Comparison of ENCODE assay signal across 8 cellular contexts in the genomic region with DNA sequence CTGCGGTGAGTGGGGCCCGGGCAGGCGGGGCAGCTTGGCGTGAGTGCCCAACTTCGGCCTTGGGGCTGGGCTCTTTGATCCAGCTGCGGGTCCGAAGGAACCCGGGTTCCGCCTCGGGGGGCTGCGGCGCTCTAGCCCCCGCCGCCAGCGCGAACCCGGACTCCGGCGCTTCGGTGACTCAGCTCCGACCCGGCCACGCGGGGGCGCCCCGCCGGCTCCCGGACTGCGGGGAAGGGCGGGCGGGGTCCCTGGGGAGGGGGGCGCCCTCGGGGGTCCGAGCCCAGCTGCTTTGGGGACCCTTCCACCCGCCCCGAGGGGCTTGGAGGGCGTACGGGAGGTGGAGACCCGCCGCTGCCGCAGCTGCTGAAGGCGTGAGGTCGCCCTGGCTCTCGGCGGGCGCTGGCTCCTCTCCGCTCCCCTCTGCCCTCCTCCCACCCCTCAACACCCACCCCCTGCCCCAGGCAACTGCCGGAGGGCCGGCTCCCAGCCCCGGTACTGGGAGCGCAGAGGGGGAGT. TPM values are rescaled to one million over a fixed set of nuclear protein-coding genes. Genes with fewer than 3 reads are reported as not detected.
DNase-seq lines count a peak whose midpoint lies in the region; ATAC-seq and TF ChIP-seq lines count a peak whose summit lies in the region.

No MANE protein-coding gene starts in this region.

- CTCF ChIA-PET in activated CD8-positive, alpha-beta T cell treated with anti-CD3 and anti-CD28 coated beads, Interleukin-2, amount 10 ng/mL, durations not matched to agents 7 days and 5 days (lab: Charles Lee), result interaction anchor here (0.6 to 3.0 kb wide), 36 partner anchors 9 to 315 kb away, joined by 3 to 22 read pairs (median 4); partner anchors contain the start of genes PSME3IP1 and RSPRY1
- CTCF ChIA-PET in naive thymus-derived CD4-positive, alpha-beta T cell (lab: Charles Lee), result interaction anchor here (0.9 to 3.4 kb wide), 11 partner anchors 8 to 122 kb away, joined by 3 to 31 read pairs (median 4); no protein-coding TSS in a partner anchor

- H3K36me3 ChIP-seq in KMS-11 (ENCODE audit: insufficient read depth), result no peaks in the 10 kb centered on the region
- no peaks in the 10 kb centered on the region for H3K36me3 ChIP-seq in naive thymus-derived CD4-positive, alpha-beta T cell (ENCODE audit: control insufficient read depth in 2 of 3, insufficient read depth in 3 of 3, low read length in 3 of 3)

- H3K4me3 Mint-ChIP-seq in activated CD8-positive, alpha-beta T cell treated with anti-CD3 and anti-CD28 coated beads, Interleukin-2, amount 10 ng/mL, durations not matched to agents 7 days and 5 days, result peak overlapping the region; percentile 62
- H3K4me3 Mint-ChIP-seq in naive thymus-derived CD4-positive, alpha-beta T cell, result peak overlapping the region; percentile 65 to 86 (median 78)

- no peaks in the 10 kb centered on the region for H3K9me3 Mint-ChIP-seq in activated CD8-positive, alpha-beta T cell treated with anti-CD3 and anti-CD28 coated beads, Interleukin-2, amount 10 ng/mL, durations not matched to agents 7 days and 5 days (ENCODE audit: insufficient read depth)
- peaks cover 0 to 2% (median 0%) of the 10 kb centered on the region in 11 donors for H3K9me3 Mint-ChIP-seq in naive thymus-derived CD4-positive, alpha-beta T cell

- H3K4me1 Mint-ChIP-seq in activated CD8-positive, alpha-beta T cell treated with anti-CD3 and anti-CD28 coated beads, Interleukin-2, amount 10 ng/mL, durations not matched to agents 7 days and 5 days (ENCODE audit: low read depth), result peaks cover 9% of the 10 kb centered on the region
- H3K4me1 Mint-ChIP-seq in naive thymus-derived CD4-positive, alpha-beta T cell, result peaks cover 10 to 23% (median 12%) of the 10 kb centered on the region in 7 donors

- H3K9me3 ChIP-seq in naive thymus-derived CD4-positive, alpha-beta T cell (ENCODE audit: control insufficient read depth in 2 of 3, low read length in 3 of 3), result no peaks in the 10 kb centered on the region

- 0 out of 2 replicates have a peak, but pooled peaks cover 3% of the 10 kb centered on the region for H3K27me3 ChIP-seq in KMS-11 (ENCODE audit: insufficient read depth, low read depth)
- no peaks in the 10 kb centered on the region for H3K27me3 ChIP-seq in naive thymus-derived CD4-positive, alpha-beta T cell (ENCODE audit: control insufficient read depth in 2 of 2, insufficient read depth in 2 of 2, low read length in 2 of 2)

- H3K4me3 ChIP-seq in KMS-11 (IDR thresholded peaks at IDR 0.05; ENCODE audit: insufficient read depth, low read depth, low read length) (no peak overlapping the region), epithelial cell of proximal tubule (ENCODE audit: low read depth, low read length) (peak overlapping the region; percentile 66)
- no peak overlapping the region for H3K4me3 ChIP-seq in naive thymus-derived CD4-positive, alpha-beta T cell (ENCODE audit: low read length)

- peak overlapping the region; percentile 57 for H2AFZ ChIP-seq in KMS-11 (ENCODE audit: low read depth)

- H3K27me3 Mint-ChIP-seq in activated CD8-positive, alpha-beta T cell treated with anti-CD3 and anti-CD28 coated beads, Interleukin-2, amount 10 ng/mL, durations not matched to agents 7 days and 5 days (ENCODE audit: low read depth), result peaks cover 37% of the 10 kb centered on the region
- H3K27me3 Mint-ChIP-seq in naive thymus-derived CD4-positive, alpha-beta T cell, result peaks cover 0 to 34% (median 0%) of the 10 kb centered on the region in 5 donors

- H3K4me2 ChIP-seq in KMS-11, result peak overlapping the region; percentile 42

- H3K36me3 Mint-ChIP-seq in activated CD8-positive, alpha-beta T cell treated with anti-CD3 and anti-CD28 coated beads, Interleukin-2, amount 10 ng/mL, durations not matched to agents 7 days and 5 days (ENCODE audit: low read depth), result no peaks in the 10 kb centered on the region
- H3K36me3 Mint-ChIP-seq in naive thymus-derived CD4-positive, alpha-beta T cell, result peaks cover 0 to 1% (median 0%) of the 10 kb centered on the region in 5 donors

- ATAC-seq in activated CD8-positive, alpha-beta T cell treated with anti-CD3 and anti-CD28 coated beads, Interleukin-2, amount 10 ng/mL, durations not matched to agents 7 days and 5 days, result peak; percentile 64
- ATAC-seq in naive thymus-derived CD4-positive, alpha-beta T cell, result peak; percentile 78

- POLR2A ChIA-PET in activated CD8-positive, alpha-beta T cell treated with anti-CD3 and anti-CD28 coated beads, Interleukin-2, amount 10 ng/mL, durations not matched to agents 7 days and 5 days (lab: Charles Lee), result interaction anchor here (1.2 to 1.5 kb wide), 2 partner anchors 28 to 49 kb away, joined by 3 read pairs; no protein-coding TSS in a partner anchor
- POLR2A ChIA-PET in naive thymus-derived CD4-positive, alpha-beta T cell (lab: Charles Lee), result interaction anchor here (0.6 to 2.2 kb wide), 9 partner anchors 9 to 93 kb away, joined by 3 to 14 read pairs (median 3); partner anchors contain the start of genes PSME3IP1 and RSPRY1

- intact Hi-C loops in naive thymus-derived CD4-positive, alpha-beta T cell (cut with micrococcal nuclease), result loop anchor here (1.0 to 10.0 kb wide), 5 partner anchors 9 to 152 kb away; partner anchors contain the start of gene ARL2BP (in 1 of the 2)

- no peaks in the 10 kb centered on the region for H3K79me2 ChIP-seq in KMS-11 (ENCODE audit: insufficient read depth, low read depth)

- peak overlapping the region; percentile 32; the same call in 1 of the 2 replicates for H3K9ac ChIP-seq in KMS-11

- no peaks in the 10 kb centered on the region for H4K20me1 ChIP-seq in KMS-11 (ENCODE audit: insufficient read depth)

- H3K27ac ChIP-seq in KMS-11, result no peak overlapping the region
- H3K27ac ChIP-seq in naive thymus-derived CD4-positive, alpha-beta T cell (ENCODE audit: low read depth, low read length), result peak overlapping the region; percentile 10
- H3K27ac ChIP-seq in temporal lobe (ENCODE audit: low read depth, low read length), result peak overlapping the region; percentile 89

- H3K27ac Mint-ChIP-seq in activated CD8-positive, alpha-beta T cell treated with anti-CD3 and anti-CD28 coated beads, Interleukin-2, amount 10 ng/mL, durations not matched to agents 7 days and 5 days, result no peak overlapping the region
- no peak overlapping the region for H3K27ac Mint-ChIP-seq in naive thymus-derived CD4-positive, alpha-beta T cell

- H3K4me1 ChIP-seq in KMS-11 (ENCODE audit: low read depth, poor library complexity, severe bottlenecking), result peaks cover 4% of the 10 kb centered on the region
- H3K4me1 ChIP-seq in naive thymus-derived CD4-positive, alpha-beta T cell (ENCODE audit: control insufficient read depth in 2 of 2, insufficient read depth in 2 of 2, low read length in 2 of 2), result peaks cover 0 to 13% of the 10 kb centered on the region in 2 donors

- DNase-seq in NCI-H345 (lab: John Stamatoyannopoulos, UW) (peak; percentile 23), NCI-H345 treated with DMSO at 0.1 percent for 48 hours (lab: John Stamatoyannopoulos, UW; ENCODE audit: unreplicated experiment) (no peak), epithelial cell of proximal tubule (ENCODE audit: low read depth) (no peak), mesenteric fat pad (ENCODE audit: low spot score) (no peak)
- peak; percentile 46 for DNase-seq in activated CD8-positive, alpha-beta T cell treated with anti-CD3 and anti-CD28 coated beads, Interleukin-2, amount 10 ng/mL, durations not matched to agents 7 days and 5 days
- peak; percentile 22 to 75 (median 53) for DNase-seq in naive thymus-derived CD4-positive, alpha-beta T cell

- TF ChIP-seq CTCF in KMS-11 (conservative IDR thresholded peaks at IDR 0.05; ENCODE audit: low read depth, low read length) (0 out of 2 replicates have a peak, but pooled peaks have one; percentile 55), epithelial cell of proximal tubule (conservative IDR thresholded peaks at IDR 0.05; ENCODE audit: low read depth, low read length) (peak; percentile 46)

RNA-seq across cellular contexts. Expression of gene CPNE2, which starts 0.5 kb away (rescaled TPM):
- total RNA-seq in activated CD8-positive, alpha-beta T cell treated with anti-CD3 and anti-CD28 coated beads, Interleukin-2, amount 10 ng/mL, durations not matched to agents 7 days and 5 days, result 10 to 100 TPM; 11.3 to 12.5 TPM
- total RNA-seq in epithelial cell of proximal tubule (44.9 and 50.2 TPM in 2 replicates), temporal lobe (42.5 TPM), mesenteric fat pad (60.1 TPM)
- total RNA-seq in naive thymus-derived CD4-positive, alpha-beta T cell, result 10 to 100 TPM in 1 of 5 experiments, 1 to 10 TPM in 4; 1.1 to 11.7 (median 3.5) TPM
- polyA plus RNA-seq in naive thymus-derived CD4-positive, alpha-beta T cell, result 10 to 100 TPM in 1 of 2 donors, 1 to 10 TPM in 1; 6.8 to 12.6 TPM

Comparison
In these comparisons a context has a peak if more than half of its experiments do, and no peak if none do; other contexts are left out.
1. DNase-seq: peak in NCI-H345 (single experiment), activated CD8-positive, alpha-beta T cell treated with anti-CD3 and anti-CD28 coated beads, Interleukin-2, amount 10 ng/mL, durations not matched to agents 7 days and 5 days (single experiment) and naive thymus-derived CD4-positive, alpha-beta T cell (9 of 9); none in NCI-H345 treated with DMSO at 0.1 percent for 48 hours (single experiment), epithelial cell of proximal tubule (single experiment) and mesenteric fat pad (single experiment).